20 cellular contexts compared by ENCODE assay signal in genomic region chr20:46953596-46953995, GRCh38. TPM values are rescaled to one million over a fixed set of nuclear protein-coding genes. Genes with fewer than 3 reads are reported as not detected.
DNase-seq lines count a peak whose midpoint lies in the region; FAIRE-seq and TF ChIP-seq lines count a peak whose summit lies in the region.
"Had no signal": no experiment of that assay in that cellular context is flagged by ENCODE, and none has a peak within 500 bp of the region (broad histone marks: within the 10 kb centered on the region; RNA-seq: fewer than 3 reads in every experiment).

No MANE protein-coding gene starts in this region.

- TF ChIP-seq CTCF in PC-9 (conservative IDR thresholded peaks at IDR 0.05) = no peak
- no peak for TF ChIP-seq CTCF in fibroblast of lung (conservative IDR thresholded peaks at IDR 0.05 in 1 of 2, IDR thresholded peaks at IDR 0.05 in 1 of 2; ENCODE audit: low read depth in 1 of 2, low read length in 2 of 2)

- H2AFZ ChIP-seq in GM23248 (no peak overlapping the region), PC-9 (no peak overlapping the region), fibroblast of lung (ENCODE audit: low read length) (no peak overlapping the region)

- no peaks in the 10 kb centered on the region for H3K9me3 ChIP-seq in GM23248 (ENCODE audit: low read depth)
- peaks cover 13% of the 10 kb centered on the region; the same call in 1 of the 2 replicates for H3K9me3 ChIP-seq in PC-9 (ENCODE audit: insufficient read depth, low read depth)
- no peaks in the 10 kb centered on the region for H3K9me3 ChIP-seq in fibroblast of lung (ENCODE audit: control insufficient read depth, insufficient read depth, low read depth, low read length)
- H3K9me3 ChIP-seq in skeletal muscle satellite cell (replicated peaks; ENCODE audit: low read length) = peaks cover 6% of the 10 kb centered on the region
- H3K9me3 ChIP-seq: Peyer's patch had no signal

- H3K36me3 ChIP-seq in GM23248 (ENCODE audit: low read depth) (no peaks in the 10 kb centered on the region), PC-9 (ENCODE audit: low read depth) (no peaks in the 10 kb centered on the region), fibroblast of lung (ENCODE audit: control insufficient read depth, insufficient read depth, low read length) (no peaks in the 10 kb centered on the region), skeletal muscle satellite cell (ENCODE audit: insufficient read depth, low read length) (no peaks in the 10 kb centered on the region)
- H3K36me3 ChIP-seq: Peyer's patch had no signal

- no peak for TF ChIP-seq POLR2A in GM12892 (IDR thresholded peaks at IDR 0.05; ENCODE audit: low read depth, low read length)

- H3K79me2 ChIP-seq in GM23248 (ENCODE audit: insufficient read depth) = no peaks in the 10 kb centered on the region
- H3K79me2 ChIP-seq in PC-9 (ENCODE audit: low read depth) = no peaks in the 10 kb centered on the region
- H3K79me2 ChIP-seq in fibroblast of lung (ENCODE audit: control insufficient read depth, insufficient read depth, low read length) = no peaks in the 10 kb centered on the region

- in situ Hi-C loops in GM23248 (cut with MboI) = no loop called here

- DNase-seq in GM23248 (no peak), PC-9 (no peak), fibroblast of lung (ENCODE audit: low read depth in 2 of 2) (no peak), KG1 (lab: John Stamatoyannopoulos, UW) (no peak), GM12892 (ENCODE audit: insufficient read length) (no peak), mesenteric fat pad (ENCODE audit: low spot score) (no peak)
- DNase-seq: ACHN; NCI-H1092 treated with DMSO at 0.1 percent for 48 hours; NCI-H1436 treated with DMSO at 0.1 percent for 48 hours; NCI-H1930; NCI-H226; NCI-H524; NCI-H774; NK-92 treated with Interleukin-12 subunit alpha and Interleukin-12 subunit beta, amount 100 ng/mL, for 24 hours; Peyer's patch had no signal

- no peaks in the 10 kb centered on the region for H3K27me3 ChIP-seq in GM23248 (replicated peaks; ENCODE audit: insufficient read depth)
- H3K27me3 ChIP-seq in PC-9 (ENCODE audit: insufficient read depth, low read depth) = no peaks in the 10 kb centered on the region
- H3K27me3 ChIP-seq in fibroblast of lung (ENCODE audit: control insufficient read depth, insufficient read depth, low read length) = no peaks in the 10 kb centered on the region
- no peaks in the 10 kb centered on the region for H3K27me3 ChIP-seq in skeletal muscle satellite cell (ENCODE audit: control insufficient read depth, insufficient read depth, low read length)
- H3K27me3 ChIP-seq: Peyer's patch had no signal

- H3K4me2 ChIP-seq in GM23248 (ENCODE audit: unreplicated experiment) (no peak overlapping the region), PC-9 (peak overlapping the region; percentile 75), fibroblast of lung (ENCODE audit: extremely low read depth, insufficient read depth, low read length) (no peak overlapping the region), skeletal muscle satellite cell (ENCODE audit: low read length) (peak overlapping the region; percentile 58)

- BruUV-seq in PC-9 (replicated peaks; lab: Mats Ljungman, UMichigan) = no TSS peak

- H3K27ac ChIP-seq in GM23248 = 0 out of 2 replicates have a peak overlapping the region, but pooled peaks have one; percentile 61
- H3K27ac ChIP-seq in PC-9 = peak overlapping the region; percentile 87
- peak overlapping the region; percentile 33 for H3K27ac ChIP-seq in fibroblast of lung (ENCODE audit: insufficient read depth, low read length)
- H3K27ac ChIP-seq: C4-2B, Peyer's patch had no signal

- POLR2A ChIA-PET in PC-9 (lab: Charles Lee; ENCODE audit: unreplicated experiment) = no interaction called here

- H3K9me2 ChIP-seq in GM23248 (ENCODE audit: insufficient read depth) (no peaks in the 10 kb centered on the region), PC-9 (ENCODE audit: insufficient read depth) (no peaks in the 10 kb centered on the region)

- 64 to 68% methylated on average over 4 of the region's 4 CpGs for WGBS in GM23248 (ENCODE audit: low coverage in 1 of 2, low lambda C conversion rate in 2 of 2, missing lambda C conversion rate in 2 of 2), 2 experiments

- H3K9ac ChIP-seq in GM23248 (0 out of 2 replicates have a peak overlapping the region, but pooled peaks have one; percentile 19), fibroblast of lung (ENCODE audit: insufficient read depth, low read length) (no peak overlapping the region), skeletal muscle satellite cell (ENCODE audit: low read depth, low read length) (peak overlapping the region; percentile 70)

- CTCF ChIA-PET in PC-9 (lab: Charles Lee) = no interaction called here

- intact Hi-C loops in PC-9 (cut with micrococcal nuclease; ENCODE audit: unreplicated experiment) = loop anchor here (5.0 kb wide), 1 partner anchor 364 kb away; no protein-coding TSS in a partner anchor

- peaks cover 28% of the 10 kb centered on the region for H3K4me1 ChIP-seq in GM23248 (ENCODE audit: insufficient read depth)
- peaks cover 33% of the 10 kb centered on the region for H3K4me1 ChIP-seq in PC-9 (replicated peaks; ENCODE audit: insufficient read depth)
- H3K4me1 ChIP-seq in fibroblast of lung (ENCODE audit: control insufficient read depth, extremely low read depth, insufficient read depth, low read length) = peaks cover 2% of the 10 kb centered on the region
- peaks cover 41% of the 10 kb centered on the region for H3K4me1 ChIP-seq in skeletal muscle satellite cell (ENCODE audit: control insufficient read depth, insufficient read depth, low read length)
- H3K4me1 ChIP-seq: Peyer's patch had no signal

- peaks cover 19% of the 10 kb centered on the region for H3F3A ChIP-seq in GM23248 (ENCODE audit: insufficient read depth)
- peaks cover 21% of the 10 kb centered on the region; the same call in 1 of the 2 replicates for H3F3A ChIP-seq in PC-9 (ENCODE audit: insufficient read depth, low read depth)

- H3K4me3 ChIP-seq in GM23248 = no peak overlapping the region
- H3K4me3 ChIP-seq in PC-9 = no peak overlapping the region
- no peak overlapping the region for H3K4me3 ChIP-seq in fibroblast of lung (replicated peaks in 1 of 4; ENCODE audit: control extremely low read depth in 1 of 4, insufficient read depth in 1 of 4, low read depth in 3 of 4, low read length in 4 of 4)
- peak overlapping the region; percentile 42 for H3K4me3 ChIP-seq in skeletal muscle satellite cell (ENCODE audit: low read length)
- H3K4me3 ChIP-seq: Peyer's patch had no signal

- H4K20me1 ChIP-seq in GM23248 (ENCODE audit: insufficient read depth) (no peaks in the 10 kb centered on the region), PC-9 (ENCODE audit: insufficient read depth) (no peaks in the 10 kb centered on the region), fibroblast of lung (ENCODE audit: control insufficient read depth, extremely low read depth, insufficient read depth, low read length) (no peaks in the 10 kb centered on the region)

- FAIRE-seq in GM12892 (lab: Jason Lieb, UNC) = no peak
- FAIRE-seq: G401.6, GM18507 had no signal

RNA-seq across cellular contexts. Expression of gene EYA2, which starts 59.0 kb away (rescaled TPM):
- total RNA-seq in GM23248 (2014; rRNA removed; shearing (Covaris generic)) = 0.38 TPM in 1 of 2 replicates, not detected in the other
- polyA plus RNA-seq in GM23248 (2016; fragmentation: Nextera tagmentation; extraction: Ambion mirVana) (0.14 and 0.18 TPM in 2 replicates), fibroblast of lung (0.37 and 1.1 TPM in 2 replicates)
- total RNA-seq in PC-9 (2021) (not detected in 2 replicates), fibroblast of lung (1.3 and 1.7 TPM in 2 replicates), mesenteric fat pad (32.8 TPM)
- 0.61 and 1.5 TPM in 2 replicates for polyA plus RNA-seq in fibroblast of lung (2012)
- polyA minus RNA-seq in fibroblast of lung (ENCODE audit: low replicate concordance) = 0.48 TPM in 1 of 2 replicates, not detected in the other
- under 0.01 TPM in 2 replicates for total RNA-seq in skeletal muscle satellite cell (2012; rRNA removed)
- 16.9 TPM for polyA plus RNA-seq in GM12892 (2012; ENCODE audit: missing spikeins)
- total RNA-seq: SK-MEL-5 had no signal

Comparison
In these comparisons a context has a peak if more than half of its experiments do, and no peak if none do; other contexts are left out.
1. H3K27ac ChIP-seq: peak in every context shown above with its lines; median percentile 87 in PC-9; 61 in GM23248; 33 in fibroblast of lung.
2. H3K4me2 ChIP-seq: peak in PC-9 (single experiment) and skeletal muscle satellite cell (single experiment); none in GM23248 (single experiment) and fibroblast of lung (single experiment).
3. RNA of gene EYA2, which starts 59.0 kb away (total RNA-seq): 32.8 TPM in mesenteric fat pad (single experiment); 1.3 to 1.7 TPM in fibroblast of lung, 0.38 TPM in GM23248 and not detected in PC-9; every median in the first group is over 10 times any median in the second.